Comparison of ENCODE assay signal across 20 cellular contexts in genomic region chr7:3168869-3169268, GRCh38.
DNase-seq lines count a peak whose midpoint lies in the region; FAIRE-seq lines count a peak whose summit lies in the region.
"Had no signal": no experiment of that assay in that cellular context is flagged by ENCODE, and none has a peak within 500 bp of the region (broad histone marks: within the 10 kb centered on the region; RNA-seq: fewer than 3 reads in every experiment).

No MANE protein-coding gene starts in this region.

- FAIRE-seq in urothelium cell line (lab: Jason Lieb, UNC) = peak; percentile 96
- FAIRE-seq: GM18507, K562 had no signal

- DNase-seq in HK-2 (ENCODE audit: unreplicated experiment) (peak; percentile 20), SW480 (ENCODE audit: low spot score) (peak; percentile 98), kidney tubule cell (ENCODE audit: low spot score) (peak; percentile 34), urothelium cell line (ENCODE audit: low spot score) (no peak), SKM-1 treated with dmso at 0.1 percent for 144 hours (lab: John Stamatoyannopoulos, UW; ENCODE audit: unreplicated experiment) (no peak), hypothalamus (lab: John Stamatoyannopoulos, UW) (no peak)
- no peak for DNase-seq in stimulated activated naive CD4-positive, alpha-beta T cell (lab: John Stamatoyannopoulos, UW)
- DNase-seq: CD4-positive, CD25-positive, alpha-beta regulatory T cell; COR-L47; DMS79 treated with DMSO at 0.1 percent for 48 hours; GDM1; MM.1S; NCI-H1105; NCI-H146; NCI-H2029; NCI-H226; NCI-H510A treated with DMSO at 0.1 percent for 48 hours; NCI-H748 treated with DMSO at 0.1 percent for 48 hours had no signal

Comparison
In these comparisons a context has a peak if more than half of its experiments do, and no peak if none do; other contexts are left out.
1. DNase-seq: peak in HK-2 (single experiment), SW480 (single experiment) and kidney tubule cell (single experiment); none in urothelium cell line (single experiment), stimulated activated naive CD4-positive, alpha-beta T cell (0 of 6), SKM-1 treated with dmso at 0.1 percent for 144 hours (single experiment) and hypothalamus (0 of 51).